In genomic region chr5:16808936-16809815, GRCh38 we compare ENCODE assay signal across 15 cellular contexts.
A peak's percentile ranks its signal among the peaks of the same experiment; 100 is the strongest.
DNase-seq lines count a peak whose midpoint lies in the region; ATAC-seq and TF ChIP-seq lines count a peak whose summit lies in the region.
"Had no signal": no experiment of that assay in that cellular context is flagged by ENCODE, and none has a peak within 500 bp of the region (broad histone marks: within the 10 kb centered on the region; RNA-seq: fewer than 3 reads in every experiment).

No MANE protein-coding gene starts in this region.

- H3K4me2 ChIP-seq in BLaER1 (peak overlapping the region; percentile 59), parathyroid adenoma (ENCODE audit: low read length) (no peak overlapping the region)

- H3K36me3 ChIP-seq in BLaER1, result no peaks in the 10 kb centered on the region
- no peaks in the 10 kb centered on the region for H3K36me3 ChIP-seq in parathyroid adenoma (ENCODE audit: control insufficient read depth, insufficient read depth, low read length)
- no peaks in the 10 kb centered on the region for H3K36me3 ChIP-seq in HAP-1 (replicated peaks)
- H3K36me3 ChIP-seq: heart left ventricle, left lung, neutrophil had no signal

- peaks cover 39% of the 10 kb centered on the region for H3K4me1 ChIP-seq in BLaER1
- H3K4me1 ChIP-seq in parathyroid adenoma, result no peaks in the 10 kb centered on the region
- H3K4me1 ChIP-seq in HAP-1, result peaks cover 6% of the 10 kb centered on the region
- H3K4me1 ChIP-seq: left lung had no signal

- no peaks in the 10 kb centered on the region for H3K9me3 Mint-ChIP-seq in glutamatergic neuron (ENCODE audit: unreplicated experiment)

- H3K27ac ChIP-seq in BLaER1 (no peak overlapping the region), VCaP (peak overlapping the region; percentile 86), parathyroid adenoma (no peak overlapping the region)
- H3K27ac ChIP-seq: brain microvascular endothelial cell, heart left ventricle, neutrophil had no signal

- H3K9ac ChIP-seq in BLaER1, result no peak overlapping the region
- H3K9ac ChIP-seq in parathyroid adenoma, result no peak overlapping the region

- DNase-seq in glutamatergic neuron (no peak), T-helper 1 cell (no peak), HAP-1 (ENCODE audit: low spot score in 2 of 2) (no peak), HT-29 (ENCODE audit: low spot score) (no peak)
- DNase-seq: activated CD8-positive, alpha-beta T cell treated with anti-CD3 and anti-CD28 coated beads, Interleukin-2, amount 10 ng/mL, durations not matched to agents 7 days and 5 days; activated effector memory CD4-positive, alpha-beta T cell treated with Interleukin-2 at 50 U/mL for 16 hours; left lung had no signal

- H3K4me3 Mint-ChIP-seq in glutamatergic neuron (ENCODE audit: unreplicated experiment), result peak overlapping the region; percentile 0
- H3K4me3 Mint-ChIP-seq: activated CD8-positive, alpha-beta T cell treated with anti-CD3 and anti-CD28 coated beads, Interleukin-2, amount 10 ng/mL, durations not matched to agents 7 days and 5 days had no signal

- H3K27me3 ChIP-seq in BLaER1, result no peaks in the 10 kb centered on the region
- H3K27me3 ChIP-seq in parathyroid adenoma (ENCODE audit: control insufficient read depth, insufficient read depth, low read length), result no peaks in the 10 kb centered on the region
- no peaks in the 10 kb centered on the region for H3K27me3 ChIP-seq in HAP-1 (ENCODE audit: low read depth)
- H3K27me3 ChIP-seq: brain microvascular endothelial cell, heart left ventricle, left lung had no signal

- H3K9me3 ChIP-seq in BLaER1 (peaks cover 10% of the 10 kb centered on the region; the same call in 1 of the 2 replicates), parathyroid adenoma (ENCODE audit: control insufficient read depth, low read length) (no peaks in the 10 kb centered on the region), HAP-1 (no peaks in the 10 kb centered on the region)
- H3K9me3 ChIP-seq: heart left ventricle, left lung, neutrophil had no signal

- peaks cover 6% of the 10 kb centered on the region for H3K27me3 Mint-ChIP-seq in glutamatergic neuron (ENCODE audit: unreplicated experiment)

- peaks cover 32% of the 10 kb centered on the region for H3K4me1 Mint-ChIP-seq in glutamatergic neuron (ENCODE audit: low read depth, unreplicated experiment)

- peak overlapping the region; percentile 17 for H2AFZ ChIP-seq in parathyroid adenoma

- TF ChIP-seq CTCF in VCaP (conservative IDR thresholded peaks at IDR 0.05) (no peak), glutamatergic neuron (IDR thresholded peaks at IDR 0.05; ENCODE audit: partially characterized antibody, unreplicated experiment) (no peak), parathyroid adenoma (IDR thresholded peaks at IDR 0.05) (no peak)

- no peak overlapping the region for H3K4me3 ChIP-seq in BLaER1
- H3K4me3 ChIP-seq in parathyroid adenoma (ENCODE audit: low read depth, low read length), result no peak overlapping the region
- no peak overlapping the region for H3K4me3 ChIP-seq in HAP-1
- H3K4me3 ChIP-seq: heart left ventricle, left lung, skin epidermis had no signal

- H4K20me1 ChIP-seq in BLaER1, result no peaks in the 10 kb centered on the region

- no peaks in the 10 kb centered on the region for H3K79me2 ChIP-seq in parathyroid adenoma

- H3K27ac Mint-ChIP-seq in glutamatergic neuron (ENCODE audit: unreplicated experiment), result peak overlapping the region; percentile 20
- H3K27ac Mint-ChIP-seq: activated CD8-positive, alpha-beta T cell treated with anti-CD3 and anti-CD28 coated beads, Interleukin-2, amount 10 ng/mL, durations not matched to agents 7 days and 5 days had no signal

- no peaks in the 10 kb centered on the region for H3K36me3 Mint-ChIP-seq in glutamatergic neuron (ENCODE audit: unreplicated experiment)

- in situ Hi-C loops in HAP-1 (cut with MboI; ENCODE audit: low sequenced_read_pairs), result no loop called here

- ATAC-seq in HG02884 (IDR thresholded peaks at IDR 0.05; ENCODE audit: unreplicated experiment), result no peak
- ATAC-seq: activated CD8-positive, alpha-beta T cell treated with anti-CD3 and anti-CD28 coated beads, Interleukin-2, amount 10 ng/mL, durations not matched to agents 7 days and 5 days had no signal
